In genomic region chr22:29801796-29802195, GRCh38 we compare ENCODE assay signal across 22 cellular contexts. TPM values are rescaled to one million over a fixed set of nuclear protein-coding genes. Genes with fewer than 3 reads are reported as not detected.
DNase-seq lines count a peak whose midpoint lies in the region; ATAC-seq and TF ChIP-seq lines count a peak whose summit lies in the region.
"Had no signal": no experiment of that assay in that cellular context is flagged by ENCODE, and none has a peak within 500 bp of the region (broad histone marks: within the 10 kb centered on the region; RNA-seq: fewer than 3 reads in every experiment).

No MANE protein-coding gene starts in this region.

- no peaks in the 10 kb centered on the region for H3K9me3 Mint-ChIP-seq in activated T-cell treated with anti-CD3 and anti-CD28 coated beads, Interleukin-2, amount 50 U/mL, for 72 hours
- H3K9me3 Mint-ChIP-seq: activated CD4-positive, alpha-beta memory T cell treated with anti-CD3 and anti-CD28 coated beads, Interleukin-2, amount 10 ng/mL, durations not matched to agents 7 days and 5 days; activated naive CD4-positive, alpha-beta T cell treated with anti-CD3 and anti-CD28 coated beads, Interleukin-2, amount 10 ng/mL, durations not matched to agents 7 days and 5 days; effector memory CD8-positive, alpha-beta T cell; nephron progenitor cell had no signal

- peaks cover 0 to 50% of the 10 kb centered on the region in 2 donors for H3K4me1 ChIP-seq in right atrium auricular region
- peaks cover 37% of the 10 kb centered on the region for H3K4me1 ChIP-seq in upper lobe of right lung

- H3K4me3 ChIP-seq in right atrium auricular region (no peak overlapping the region), upper lobe of right lung (no peak overlapping the region)
- H3K4me3 ChIP-seq: BLaER1 treated with 17β-estradiol and CSF1 and Interleukin-3, amounts not matched to agents 10 nM and 100 nM; Peyer's patch; SK-N-MC had no signal

- H3K9me3 ChIP-seq in right atrium auricular region (no peaks in the 10 kb centered on the region), upper lobe of right lung (no peaks in the 10 kb centered on the region)
- H3K9me3 ChIP-seq: BLaER1 treated with 17β-estradiol and CSF1 and Interleukin-3, amounts not matched to agents 10 nM and 100 nM; Peyer's patch had no signal

- H3K27me3 Mint-ChIP-seq in activated T-cell treated with anti-CD3 and anti-CD28 coated beads, Interleukin-2, amount 50 U/mL, for 72 hours (ENCODE audit: low read depth) = no peaks in the 10 kb centered on the region
- H3K27me3 Mint-ChIP-seq: activated CD4-positive, alpha-beta memory T cell treated with anti-CD3 and anti-CD28 coated beads, Interleukin-2, amount 10 ng/mL, durations not matched to agents 7 days and 5 days; activated naive CD4-positive, alpha-beta T cell treated with anti-CD3 and anti-CD28 coated beads, Interleukin-2, amount 10 ng/mL, durations not matched to agents 7 days and 5 days; effector memory CD8-positive, alpha-beta T cell had no signal

- no peak overlapping the region for H3K4me3 Mint-ChIP-seq in activated T-cell treated with anti-CD3 and anti-CD28 coated beads, Interleukin-2, amount 50 U/mL, for 72 hours
- H3K4me3 Mint-ChIP-seq: activated CD4-positive, alpha-beta memory T cell treated with anti-CD3 and anti-CD28 coated beads, Interleukin-2, amount 10 ng/mL, durations not matched to agents 7 days and 5 days; activated naive CD4-positive, alpha-beta T cell treated with anti-CD3 and anti-CD28 coated beads, Interleukin-2, amount 10 ng/mL, durations not matched to agents 7 days and 5 days; effector memory CD8-positive, alpha-beta T cell; nephron progenitor cell had no signal

- DNase-seq in right atrium auricular region (ENCODE audit: low spot score) (no peak), left ventricle myocardium superior (no peak), cerebellar cortex (ENCODE audit: low spot score) (peak; percentile 70), omental fat pad (ENCODE audit: low spot score) (no peak), upper lobe of right lung (no peak), DMS153 treated with DMSO at 0.1 percent for 48 hours (lab: John Stamatoyannopoulos, UW; ENCODE audit: unreplicated experiment) (no peak)
- no peak for DNase-seq in activated CD8-positive, alpha-beta memory T cell treated with anti-CD3 and anti-CD28 coated beads for 24 hours
- no peak for DNase-seq in activated T-cell treated with anti-CD3 and anti-CD28 coated beads, Interleukin-2, amount 50 U/mL, for 72 hours
- DNase-seq: activated CD4-positive, alpha-beta memory T cell treated with anti-CD3 and anti-CD28 coated beads, Interleukin-2, amount 10 ng/mL, durations not matched to agents 7 days and 5 days; activated CD4-positive, CD25-positive, alpha-beta regulatory T cell; activated naive CD4-positive, alpha-beta T cell treated with anti-CD3 and anti-CD28 coated beads, Interleukin-2, amount 10 ng/mL, durations not matched to agents 7 days and 5 days; anterior cingulate cortex; effector memory CD8-positive, alpha-beta T cell; midbrain; NCI-H1105 treated with DMSO at 0.1 percent for 48 hours; nephron progenitor cell; NK-92 treated with Interleukin-12 subunit alpha and Interleukin-12 subunit beta, amount 100 ng/mL, for 24 hours; Peyer's patch; small intestine; stimulated activated CD4-positive, alpha-beta T cell treated with anti-CD3 and anti-CD28 coated beads, Interleukin-4, amount 100 ng/mL, for 1 hour had no signal

- peaks cover 5 to 10% of the 10 kb centered on the region in 2 donors for H3K36me3 Mint-ChIP-seq in activated T-cell treated with anti-CD3 and anti-CD28 coated beads, Interleukin-2, amount 50 U/mL, for 72 hours (ENCODE audit: insufficient read depth in 2 of 2)

- no peak overlapping the region for H3K27ac Mint-ChIP-seq in activated T-cell treated with anti-CD3 and anti-CD28 coated beads, Interleukin-2, amount 50 U/mL, for 72 hours
- H3K27ac Mint-ChIP-seq: activated CD4-positive, alpha-beta memory T cell treated with anti-CD3 and anti-CD28 coated beads, Interleukin-2, amount 10 ng/mL, durations not matched to agents 7 days and 5 days; activated naive CD4-positive, alpha-beta T cell treated with anti-CD3 and anti-CD28 coated beads, Interleukin-2, amount 10 ng/mL, durations not matched to agents 7 days and 5 days; nephron progenitor cell had no signal

- ATAC-seq in left ventricle myocardium superior = no peak
- peak; percentile 3 for ATAC-seq in omental fat pad (ENCODE audit: low FRiP score)
- ATAC-seq in upper lobe of right lung = no peak
- no peak for ATAC-seq in activated T-cell treated with anti-CD3 and anti-CD28 coated beads, Interleukin-2, amount 50 U/mL, for 72 hours (replicated peaks in 1 of 2)
- ATAC-seq: effector memory CD8-positive, alpha-beta T cell had no signal

- H3K27me3 ChIP-seq in right atrium auricular region = no peaks in the 10 kb centered on the region
- H3K27me3 ChIP-seq in upper lobe of right lung = no peaks in the 10 kb centered on the region
- H3K27me3 ChIP-seq: BLaER1 treated with 17β-estradiol and CSF1 and Interleukin-3, amounts not matched to agents 10 nM and 100 nM; Peyer's patch had no signal

- H3K27ac ChIP-seq in right atrium auricular region = peak overlapping the region; percentile 59 to 68
- H3K27ac ChIP-seq in upper lobe of right lung = peak overlapping the region; percentile 70
- H3K27ac ChIP-seq: Peyer's patch, SK-N-MC had no signal

- intact Hi-C loops in left ventricle myocardium superior (cut with micrococcal nuclease) = no loop called here
- intact Hi-C loops in upper lobe of right lung (cut with DNase I) = no loop called here

- no peak for TF ChIP-seq CTCF in right atrium auricular region (IDR thresholded peaks at IDR 0.05)
- TF ChIP-seq CTCF in omental fat pad (IDR thresholded peaks at IDR 0.05) = no peak
- TF ChIP-seq CTCF in upper lobe of right lung (IDR thresholded peaks at IDR 0.05) = no peak

- H3K36me3 ChIP-seq in right atrium auricular region (peaks cover 84% of the 10 kb centered on the region), upper lobe of right lung (peaks cover 73% of the 10 kb centered on the region)

- H3K4me1 Mint-ChIP-seq in activated T-cell treated with anti-CD3 and anti-CD28 coated beads, Interleukin-2, amount 50 U/mL, for 72 hours (ENCODE audit: low read depth) = no peaks in the 10 kb centered on the region

RNA-seq across cellular contexts. Expression of gene UQCR10, which starts 34.6 kb away (rescaled TPM):
- total RNA-seq in right atrium auricular region = 100 to 1,000 TPM; 125 to 137 TPM
- total RNA-seq in left ventricle myocardium superior = 402 TPM
- total RNA-seq in omental fat pad = 10 to 100 TPM; 47.3 to 73.6 (median 65.4) TPM
- 86.3 TPM for total RNA-seq in upper lobe of right lung
- total RNA-seq in activated T-cell treated with anti-CD3 and anti-CD28 coated beads, Interleukin-2, amount 50 U/mL, for 72 hours = 10 to 100 TPM; 62.4 to 63.4 TPM

RNA-seq across cellular contexts. Expression of gene ZMAT5, which starts 35.0 kb away (rescaled TPM):
- total RNA-seq in right atrium auricular region (10 to 100 TPM; 17.0 to 22.9 TPM), left ventricle myocardium superior (21.6 TPM), omental fat pad (10 to 100 TPM in 3 of 4 donors, 1 to 10 TPM in 1; 8.3 to 23.0 (median 16.9) TPM), upper lobe of right lung (16.8 TPM)
- total RNA-seq in activated T-cell treated with anti-CD3 and anti-CD28 coated beads, Interleukin-2, amount 50 U/mL, for 72 hours = 10 to 100 TPM; 29.1 to 34.4 TPM

RNA-seq across cellular contexts. Expression of gene ASCC2, which starts 36.3 kb away (rescaled TPM):
- total RNA-seq in right atrium auricular region (10 to 100 TPM; 24.3 to 37.5 TPM), left ventricle myocardium superior (31.5 TPM), omental fat pad (10 to 100 TPM; 35.4 to 65.2 (median 51.8) TPM), upper lobe of right lung (54.6 TPM)
- total RNA-seq in activated T-cell treated with anti-CD3 and anti-CD28 coated beads, Interleukin-2, amount 50 U/mL, for 72 hours = 10 to 100 TPM; 77.7 to 81.7 TPM
